ENCODE assay signal across 11 cellular contexts in genomic region chr14:103712633-103713247, GRCh38. TPM values are rescaled to one million over a fixed set of nuclear protein-coding genes. Genes with fewer than 3 reads are reported as not detected.
DNase-seq lines count a peak whose midpoint lies in the region; ATAC-seq, FAIRE-seq and TF ChIP-seq lines count a peak whose summit lies in the region.
"Had no signal": no experiment of that assay in that cellular context is flagged by ENCODE, and none has a peak within 500 bp of the region (broad histone marks: within the 10 kb centered on the region; RNA-seq: fewer than 3 reads in every experiment).

No MANE protein-coding gene starts in this region.

- no peak overlapping the region for H2AK5ac ChIP-seq in IMR-90 (ENCODE audit: low read depth, low read length)

- no peak for TF ChIP-seq RAD21 in IMR-90 (IDR thresholded peaks at IDR 0.05; ENCODE audit: low read length)

- TF ChIP-seq CTCF in IMR-90 (conservative IDR thresholded peaks at IDR 0.05; ENCODE audit: low read depth, low read length) (no peak), neural progenitor cell (IDR thresholded peaks at IDR 0.05) (no peak)

- H3K36me3 Mint-ChIP-seq in central memory CD8-positive, alpha-beta T cell (ENCODE audit: insufficient read depth): peaks cover 18% of the 10 kb centered on the region
- peaks cover 21% of the 10 kb centered on the region for H3K36me3 Mint-ChIP-seq in neural progenitor cell

- no peak overlapping the region for H2BK20ac ChIP-seq in IMR-90 (ENCODE audit: low read depth, low read length)

- no peak overlapping the region for H2BK15ac ChIP-seq in IMR-90 (ENCODE audit: low read depth, low read length)

- H4K20me1 ChIP-seq in BLaER1 (peaks cover 76% of the 10 kb centered on the region), IMR-90 (ENCODE audit: insufficient read depth, low read length) (peaks cover 19% of the 10 kb centered on the region), neural progenitor cell (ENCODE audit: low read depth) (peaks cover 63% of the 10 kb centered on the region)

- POLR2A ChIA-PET in IMR-90 (lab: Charles Lee; ENCODE audit: unreplicated experiment): interaction anchor here (0.6 kb wide), 1 partner anchor 131 kb away, joined by 3 read pairs; no protein-coding TSS in a partner anchor

- no peak for ATAC-seq in IMR-90 (ENCODE audit: low read depth)
- ATAC-seq in central memory CD8-positive, alpha-beta T cell (replicated peaks; ENCODE audit: extremely low read depth, poor library complexity, severe bottlenecking): no peak

- H3K27ac ChIP-seq in BLaER1 (no peak overlapping the region), IMR-90 (ENCODE audit: insufficient read depth, low read length) (no peak overlapping the region), neural progenitor cell (no peak overlapping the region)
- H3K27ac ChIP-seq: WERI-Rb-1 had no signal

- H3K4me3 ChIP-seq in BLaER1 (no peak overlapping the region), IMR-90 (ENCODE audit: insufficient read depth, low read depth, low read length) (no peak overlapping the region), neural progenitor cell (no peak overlapping the region), MG63 (no peak overlapping the region)

- peak overlapping the region; percentile 38; the same call in 1 of the 2 replicates for H3K9ac ChIP-seq in BLaER1
- H3K9ac ChIP-seq in IMR-90 (ENCODE audit: low read depth, low read length): no peak overlapping the region
- H3K9ac ChIP-seq in neural progenitor cell: no peak overlapping the region

- peaks cover 15% of the 10 kb centered on the region for H3F3A ChIP-seq in neural progenitor cell (ENCODE audit: low read depth)

- no peaks in the 10 kb centered on the region for H3K9me3 Mint-ChIP-seq in central memory CD8-positive, alpha-beta T cell
- H3K9me3 Mint-ChIP-seq in neural progenitor cell: no peaks in the 10 kb centered on the region

- FAIRE-seq in GM12891 (lab: Jason Lieb, UNC): no peak
- FAIRE-seq: D721Med had no signal

- peaks cover 26 to 73% of the 10 kb centered on the region in 2 experiments for H3K79me1 ChIP-seq in IMR-90 (ENCODE audit: low read depth in 1 of 2, low read length in 2 of 2)

- intact Hi-C loops in IMR-90 (cut with micrococcal nuclease): no loop called here

- H3K56ac ChIP-seq in IMR-90 (ENCODE audit: extremely low read depth, insufficient read depth, low read length): no peak overlapping the region

- peaks cover 46% of the 10 kb centered on the region for H3K79me2 ChIP-seq in neural progenitor cell (ENCODE audit: low read depth)

- H3K27me3 ChIP-seq in BLaER1: no peaks in the 10 kb centered on the region
- H3K27me3 ChIP-seq in IMR-90 (ENCODE audit: control insufficient read depth, insufficient read depth, low read length): no peaks in the 10 kb centered on the region
- H3K27me3 ChIP-seq in neural progenitor cell: no peaks in the 10 kb centered on the region
- H3K27me3 ChIP-seq in MG63: no peaks in the 10 kb centered on the region

- H3K9me1 ChIP-seq in IMR-90 (ENCODE audit: insufficient read depth, low read length): peaks cover 4% of the 10 kb centered on the region

- in situ Hi-C loops in IMR-90 (cut with MboI; ENCODE audit: low sequenced_read_pairs): no loop called here

- DNase-seq in IMR-90 (no peak), neural progenitor cell (ENCODE audit: low spot score) (no peak), cerebellum (ENCODE audit: low spot score) (no peak), OCI-M2 (lab: John Stamatoyannopoulos, UW; ENCODE audit: unreplicated experiment) (no peak), MG63 (no peak), GM12891 (ENCODE audit: insufficient read length, low spot score) (no peak)
- DNase-seq in central memory CD8-positive, alpha-beta T cell (ENCODE audit: low spot score in 2 of 2): no peak
- DNase-seq: MV-4-11, WERI-Rb-1 had no signal

- no peak overlapping the region for H2BK5ac ChIP-seq in IMR-90 (ENCODE audit: low read depth, low read length, poor library complexity, severe bottlenecking)

- CTCF ChIA-PET in IMR-90 (lab: Yijun Ruan, JAX): interaction anchor here (1.0 kb wide), 1 partner anchor 10 kb away, joined by 4 read pairs; no protein-coding TSS in a partner anchor

- no peak overlapping the region for H3K4ac ChIP-seq in IMR-90 (ENCODE audit: low read depth, low read length)

- no peak overlapping the region for H3K14ac ChIP-seq in IMR-90 (replicated peaks; ENCODE audit: low read depth, low read length)

- no peaks in the 10 kb centered on the region for H3K27me3 Mint-ChIP-seq in central memory CD8-positive, alpha-beta T cell
- H3K27me3 Mint-ChIP-seq in neural progenitor cell (ENCODE audit: insufficient read depth, low read depth): peaks cover 4% of the 10 kb centered on the region

- H3K4me3 Mint-ChIP-seq in central memory CD8-positive, alpha-beta T cell: no peak overlapping the region
- H3K4me3 Mint-ChIP-seq in neural progenitor cell: peak overlapping the region; percentile 71

- no peak overlapping the region for H3K4me2 ChIP-seq in BLaER1
- H3K4me2 ChIP-seq in IMR-90 (ENCODE audit: low read depth, low read length): no peak overlapping the region
- H3K4me2 ChIP-seq in neural progenitor cell: no peak overlapping the region

- peak overlapping the region; percentile 43 for H2AFZ ChIP-seq in IMR-90 (replicated peaks; ENCODE audit: low read length, poor library complexity)
- no peak overlapping the region for H2AFZ ChIP-seq in neural progenitor cell (replicated peaks)

- peaks cover 30% of the 10 kb centered on the region for H3K4me1 Mint-ChIP-seq in central memory CD8-positive, alpha-beta T cell
- H3K4me1 Mint-ChIP-seq in neural progenitor cell: peaks cover 40% of the 10 kb centered on the region

- WGBS in IMR-90 (ENCODE audit: extremely low coverage in 2 of 2, insufficient read length in 1 of 2), 2 experiments: 57% methylated on average over 13 of the region's 24 CpGs; no CpG with 5 or more reads in 1 of the 2 experiments

- H2BK120ac ChIP-seq in IMR-90 (ENCODE audit: low read depth, low read length): no peak overlapping the region

- H3K18ac ChIP-seq in IMR-90 (ENCODE audit: low read depth, low read length): no peak overlapping the region

- H3K9me3 ChIP-seq in BLaER1: no peaks in the 10 kb centered on the region
- H3K9me3 ChIP-seq in IMR-90 (ENCODE audit: control insufficient read depth, insufficient read depth, low read length): no peaks in the 10 kb centered on the region
- no peaks in the 10 kb centered on the region for H3K9me3 ChIP-seq in neural progenitor cell (ENCODE audit: low read depth)
- H3K9me3 ChIP-seq in MG63: no peaks in the 10 kb centered on the region

- TF ChIP-seq POLR2A in IMR-90 (IDR thresholded peaks at IDR 0.05; ENCODE audit: low read depth, low read length): no peak
- TF ChIP-seq POLR2A in GM12891 (IDR thresholded peaks at IDR 0.05; ENCODE audit: low read depth, low read length): no peak; the same call in 1 of the 2 replicates

- no TSS peak for BruUV-seq in IMR-90 (replicated peaks; lab: Mats Ljungman, UMichigan)

- no peak overlapping the region for H4K91ac ChIP-seq in IMR-90 (ENCODE audit: insufficient read depth, low read depth, low read length)

- no peak overlapping the region for H3K23ac ChIP-seq in IMR-90 (ENCODE audit: low read depth, low read length)

- H4K5ac ChIP-seq in IMR-90 (ENCODE audit: low read depth, low read length): no peak overlapping the region

- H3K4me1 ChIP-seq in BLaER1 (peaks cover 30% of the 10 kb centered on the region), IMR-90 (ENCODE audit: control insufficient read depth, insufficient read depth, low read length) (peaks cover 3% of the 10 kb centered on the region; the same call in 1 of the 2 replicates), neural progenitor cell (peaks cover 27% of the 10 kb centered on the region)

- dilution Hi-C loops in IMR-90 (cut with HindIII; ENCODE audit: low sequenced_read_pairs, unreplicated experiment): no loop called here

- H3K36me3 ChIP-seq in BLaER1: peaks cover 57% of the 10 kb centered on the region
- peaks cover 11% of the 10 kb centered on the region for H3K36me3 ChIP-seq in IMR-90 (ENCODE audit: control insufficient read depth, insufficient read depth, low read length)
- no peaks in the 10 kb centered on the region for H3K36me3 ChIP-seq in neural progenitor cell
- H3K36me3 ChIP-seq in MG63: no peaks in the 10 kb centered on the region

- H4K8ac ChIP-seq in IMR-90 (ENCODE audit: low read depth in 2 of 2, low read length in 2 of 2): no peak overlapping the region

- peak overlapping the region; percentile 78 for H3K27ac Mint-ChIP-seq in central memory CD8-positive, alpha-beta T cell (ENCODE audit: low read depth)
- H3K27ac Mint-ChIP-seq in neural progenitor cell: peak overlapping the region; percentile 86

- H2AK9ac ChIP-seq in IMR-90 (replicated peaks; ENCODE audit: low read depth, low read length, poor library complexity): no peak overlapping the region

TF ChIP-seq in IMR-90, 13 proteins besides CTCF, POLR2A, EP300 and RAD21 (continues in another document):
- no peak for TF ChIP-seq SMC3 (IDR thresholded peaks at IDR 0.05; ENCODE audit: low read depth, low read length)
- TF ChIP-seq MXI1 (IDR thresholded peaks at IDR 0.05; ENCODE audit: borderline replicate concordance, low read depth, low read length): no peak
- TF ChIP-seq FOS (IDR thresholded peaks at IDR 0.05; ENCODE audit: low read depth, low read length): no peak

TF ChIP-seq in GM12891, 5 proteins besides CTCF, POLR2A, EP300 and RAD21:
- TF ChIP-seq TAF1 (IDR thresholded peaks at IDR 0.05; ENCODE audit: low read depth, low read length): no peak
- TF ChIP-seq SPI1 (IDR thresholded peaks at IDR 0.05; ENCODE audit: low read depth, low read length): no peak
- TF ChIP-seq POU2F2 (IDR thresholded peaks at IDR 0.05; ENCODE audit: low read depth, low read length): no peak

RNA-seq across cellular contexts. Expression of gene XRCC3, which starts 2.5 kb away (rescaled TPM):
- 7.5 and 8.1 TPM in 2 replicates for total RNA-seq in IMR-90 (2012; rRNA removed)
- 9.0 and 9.5 TPM in 2 replicates for polyA plus RNA-seq in IMR-90 (2012; rRNA removed)
- 5.3 and 5.5 TPM in 2 replicates for polyA plus RNA-seq in IMR-90 (2012; cell fraction: cytosol; rRNA removed)
- 29.9 and 33.1 TPM in 2 replicates for polyA plus RNA-seq in IMR-90 (2012; cell fraction: nucleus; rRNA removed; ENCODE audit: low replicate concordance)
- 59.7 and 60.2 TPM in 2 replicates for total RNA-seq in neural progenitor cell (ENCODE audit: low replicate concordance)
- 10.3 TPM for total RNA-seq in cerebellum
- total RNA-seq in MG63 (2014; rRNA removed; shearing (Covaris generic); ENCODE audit: low replicate concordance): 31.5 and 58.1 TPM in 2 replicates
- polyA plus RNA-seq in GM12891 (2012; ENCODE audit: low read depth, missing spikeins): 21.0 TPM

RNA-seq across cellular contexts. Expression of gene ZFYVE21, which starts 2.9 kb away (rescaled TPM):
- 41.2 and 41.4 TPM in 2 replicates for total RNA-seq in IMR-90 (2012; rRNA removed)
- 89.2 and 93.4 TPM in 2 replicates for polyA plus RNA-seq in IMR-90 (2012; rRNA removed)
- 107 and 145 TPM in 2 replicates for polyA plus RNA-seq in IMR-90 (2012; cell fraction: cytosol; rRNA removed)
- 83.4 and 98.8 TPM in 2 replicates for polyA plus RNA-seq in IMR-90 (2012; cell fraction: nucleus; rRNA removed; ENCODE audit: low replicate concordance)
- total RNA-seq in neural progenitor cell (ENCODE audit: low replicate concordance): 46.2 and 53.2 TPM in 2 replicates
- total RNA-seq in cerebellum: 44.4 TPM
- 23.6 and 30.1 TPM in 2 replicates for total RNA-seq in MG63 (2014; rRNA removed; shearing (Covaris generic); ENCODE audit: low replicate concordance)
- polyA plus RNA-seq in GM12891 (2012; ENCODE audit: low read depth, missing spikeins): 11.1 TPM
